In the genomic region with DNA sequence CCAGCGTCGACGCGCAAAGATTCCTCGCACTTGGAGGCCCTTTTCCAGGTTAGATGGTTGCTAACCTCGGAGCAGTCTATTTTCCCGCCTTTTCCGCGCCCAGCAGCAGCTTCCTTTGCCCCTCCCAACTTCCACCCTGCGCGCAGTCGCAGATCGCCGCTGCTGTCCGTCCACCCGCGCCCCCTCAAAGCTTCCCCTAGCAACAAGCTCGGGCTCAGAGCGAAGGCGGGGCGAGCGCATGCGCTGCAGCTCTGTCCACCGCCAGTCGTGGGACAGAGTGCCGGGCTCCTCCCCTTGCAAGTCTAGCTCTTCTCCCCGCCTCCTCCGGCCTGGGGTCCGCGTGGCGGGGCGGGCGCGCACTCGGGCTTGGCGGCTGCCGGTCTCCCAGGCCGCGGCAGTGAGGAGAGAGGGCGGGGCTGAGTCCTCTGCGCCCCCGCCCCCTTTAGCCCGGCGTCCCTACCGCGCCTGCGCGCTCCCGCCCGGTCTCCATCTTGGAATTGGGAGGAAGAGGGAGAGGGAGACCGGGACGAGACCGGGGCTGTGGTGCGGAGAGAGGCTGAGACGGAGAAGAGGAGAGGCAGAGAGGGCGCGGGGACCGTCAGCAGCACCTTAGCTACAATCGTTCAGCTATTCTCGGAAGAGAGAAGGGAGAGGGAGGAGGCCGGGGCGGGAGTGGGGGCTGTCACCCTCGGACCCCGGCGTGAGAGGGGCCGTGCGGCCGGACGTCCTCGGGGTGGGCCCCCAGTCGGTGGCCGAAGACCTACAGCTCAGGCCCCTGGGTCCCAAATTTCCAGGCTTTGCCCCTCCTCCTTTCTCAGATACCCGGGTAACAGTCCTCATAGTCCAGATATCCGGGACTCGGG, we compare ENCODE assay signal across 1 cellular context.
A peak's percentile ranks its signal among the peaks of the same experiment; 100 is the strongest.
TF ChIP-seq lines count a peak whose summit lies in the region.

A gene (plus strand): TSS at position 485 of the 863 bp plus-strand sequence. CDS start 3,905 bp downstream, outside the sequence.

TF ChIP-seq in K562, 482 proteins besides CTCF, POLR2A, EP300 and RAD21 (continued from another document):
- TF ChIP-seq, protein P1, sequence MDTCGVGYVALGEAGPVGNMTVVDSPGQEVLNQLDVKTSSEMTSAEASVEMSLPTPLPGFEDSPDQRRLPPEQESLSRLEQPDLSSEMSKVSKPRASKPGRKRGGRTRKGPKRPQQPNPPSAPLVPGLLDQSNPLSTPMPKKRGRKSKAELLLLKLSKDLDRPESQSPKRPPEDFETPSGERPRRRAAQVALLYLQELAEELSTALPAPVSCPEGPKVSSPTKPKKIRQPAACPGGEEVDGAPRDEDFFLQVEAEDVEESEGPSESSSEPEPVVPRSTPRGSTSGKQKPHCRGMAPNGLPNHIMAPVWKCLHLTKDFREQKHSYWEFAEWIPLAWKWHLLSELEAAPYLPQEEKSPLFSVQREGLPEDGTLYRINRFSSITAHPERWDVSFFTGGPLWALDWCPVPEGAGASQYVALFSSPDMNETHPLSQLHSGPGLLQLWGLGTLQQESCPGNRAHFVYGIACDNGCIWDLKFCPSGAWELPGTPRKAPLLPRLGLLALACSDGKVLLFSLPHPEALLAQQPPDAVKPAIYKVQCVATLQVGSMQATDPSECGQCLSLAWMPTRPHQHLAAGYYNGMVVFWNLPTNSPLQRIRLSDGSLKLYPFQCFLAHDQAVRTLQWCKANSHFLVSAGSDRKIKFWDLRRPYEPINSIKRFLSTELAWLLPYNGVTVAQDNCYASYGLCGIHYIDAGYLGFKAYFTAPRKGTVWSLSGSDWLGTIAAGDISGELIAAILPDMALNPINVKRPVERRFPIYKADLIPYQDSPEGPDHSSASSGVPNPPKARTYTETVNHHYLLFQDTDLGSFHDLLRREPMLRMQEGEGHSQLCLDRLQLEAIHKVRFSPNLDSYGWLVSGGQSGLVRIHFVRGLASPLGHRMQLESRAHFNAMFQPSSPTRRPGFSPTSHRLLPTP (IDR thresholded peaks at IDR 0.05; ENCODE audit: borderline replicate concordance, extremely low read depth, insufficient read length), result no peak
- no peak for TF ChIP-seq PHF21A (IDR thresholded peaks at IDR 0.05; ENCODE audit: borderline replicate concordance, low read depth)
- no peak for TF ChIP-seq MAFF (IDR thresholded peaks at IDR 0.05; ENCODE audit: low read length)
- TF ChIP-seq EP400 (IDR thresholded peaks at IDR 0.05), result peak; percentile 53
- TF ChIP-seq ETS2 (tag; IDR thresholded peaks at IDR 0.05; ENCODE audit: borderline replicate concordance, poor library complexity, severe bottlenecking), result no peak
- no peak for TF ChIP-seq SREBF1 (IDR thresholded peaks at IDR 0.05; ENCODE audit: borderline replicate concordance, low read depth, low read length)
- peak; percentile 93 for TF ChIP-seq RB1 (IDR thresholded peaks at IDR 0.05; ENCODE audit: low read depth)
- TF ChIP-seq PPARD (CRISPR knock-in tag; IDR thresholded peaks at IDR 0.05), result no peak
- TF ChIP-seq, protein P2, sequence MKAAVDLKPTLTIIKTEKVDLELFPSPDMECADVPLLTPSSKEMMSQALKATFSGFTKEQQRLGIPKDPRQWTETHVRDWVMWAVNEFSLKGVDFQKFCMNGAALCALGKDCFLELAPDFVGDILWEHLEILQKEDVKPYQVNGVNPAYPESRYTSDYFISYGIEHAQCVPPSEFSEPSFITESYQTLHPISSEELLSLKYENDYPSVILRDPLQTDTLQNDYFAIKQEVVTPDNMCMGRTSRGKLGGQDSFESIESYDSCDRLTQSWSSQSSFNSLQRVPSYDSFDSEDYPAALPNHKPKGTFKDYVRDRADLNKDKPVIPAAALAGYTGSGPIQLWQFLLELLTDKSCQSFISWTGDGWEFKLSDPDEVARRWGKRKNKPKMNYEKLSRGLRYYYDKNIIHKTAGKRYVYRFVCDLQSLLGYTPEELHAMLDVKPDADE (conservative IDR thresholded peaks at IDR 0.05; ENCODE audit: control insufficient read depth, low read depth, low read length), result no peak
- TF ChIP-seq TOE1 (IDR thresholded peaks at IDR 0.05; ENCODE audit: borderline replicate concordance), result peak; percentile 34; the same call in 1 of the 2 replicates
- no peak for TF ChIP-seq TOE1 (CRISPR knock-in tag; IDR thresholded peaks at IDR 0.05; ENCODE audit: borderline replicate concordance, low read depth)
- TF ChIP-seq, protein P3, sequence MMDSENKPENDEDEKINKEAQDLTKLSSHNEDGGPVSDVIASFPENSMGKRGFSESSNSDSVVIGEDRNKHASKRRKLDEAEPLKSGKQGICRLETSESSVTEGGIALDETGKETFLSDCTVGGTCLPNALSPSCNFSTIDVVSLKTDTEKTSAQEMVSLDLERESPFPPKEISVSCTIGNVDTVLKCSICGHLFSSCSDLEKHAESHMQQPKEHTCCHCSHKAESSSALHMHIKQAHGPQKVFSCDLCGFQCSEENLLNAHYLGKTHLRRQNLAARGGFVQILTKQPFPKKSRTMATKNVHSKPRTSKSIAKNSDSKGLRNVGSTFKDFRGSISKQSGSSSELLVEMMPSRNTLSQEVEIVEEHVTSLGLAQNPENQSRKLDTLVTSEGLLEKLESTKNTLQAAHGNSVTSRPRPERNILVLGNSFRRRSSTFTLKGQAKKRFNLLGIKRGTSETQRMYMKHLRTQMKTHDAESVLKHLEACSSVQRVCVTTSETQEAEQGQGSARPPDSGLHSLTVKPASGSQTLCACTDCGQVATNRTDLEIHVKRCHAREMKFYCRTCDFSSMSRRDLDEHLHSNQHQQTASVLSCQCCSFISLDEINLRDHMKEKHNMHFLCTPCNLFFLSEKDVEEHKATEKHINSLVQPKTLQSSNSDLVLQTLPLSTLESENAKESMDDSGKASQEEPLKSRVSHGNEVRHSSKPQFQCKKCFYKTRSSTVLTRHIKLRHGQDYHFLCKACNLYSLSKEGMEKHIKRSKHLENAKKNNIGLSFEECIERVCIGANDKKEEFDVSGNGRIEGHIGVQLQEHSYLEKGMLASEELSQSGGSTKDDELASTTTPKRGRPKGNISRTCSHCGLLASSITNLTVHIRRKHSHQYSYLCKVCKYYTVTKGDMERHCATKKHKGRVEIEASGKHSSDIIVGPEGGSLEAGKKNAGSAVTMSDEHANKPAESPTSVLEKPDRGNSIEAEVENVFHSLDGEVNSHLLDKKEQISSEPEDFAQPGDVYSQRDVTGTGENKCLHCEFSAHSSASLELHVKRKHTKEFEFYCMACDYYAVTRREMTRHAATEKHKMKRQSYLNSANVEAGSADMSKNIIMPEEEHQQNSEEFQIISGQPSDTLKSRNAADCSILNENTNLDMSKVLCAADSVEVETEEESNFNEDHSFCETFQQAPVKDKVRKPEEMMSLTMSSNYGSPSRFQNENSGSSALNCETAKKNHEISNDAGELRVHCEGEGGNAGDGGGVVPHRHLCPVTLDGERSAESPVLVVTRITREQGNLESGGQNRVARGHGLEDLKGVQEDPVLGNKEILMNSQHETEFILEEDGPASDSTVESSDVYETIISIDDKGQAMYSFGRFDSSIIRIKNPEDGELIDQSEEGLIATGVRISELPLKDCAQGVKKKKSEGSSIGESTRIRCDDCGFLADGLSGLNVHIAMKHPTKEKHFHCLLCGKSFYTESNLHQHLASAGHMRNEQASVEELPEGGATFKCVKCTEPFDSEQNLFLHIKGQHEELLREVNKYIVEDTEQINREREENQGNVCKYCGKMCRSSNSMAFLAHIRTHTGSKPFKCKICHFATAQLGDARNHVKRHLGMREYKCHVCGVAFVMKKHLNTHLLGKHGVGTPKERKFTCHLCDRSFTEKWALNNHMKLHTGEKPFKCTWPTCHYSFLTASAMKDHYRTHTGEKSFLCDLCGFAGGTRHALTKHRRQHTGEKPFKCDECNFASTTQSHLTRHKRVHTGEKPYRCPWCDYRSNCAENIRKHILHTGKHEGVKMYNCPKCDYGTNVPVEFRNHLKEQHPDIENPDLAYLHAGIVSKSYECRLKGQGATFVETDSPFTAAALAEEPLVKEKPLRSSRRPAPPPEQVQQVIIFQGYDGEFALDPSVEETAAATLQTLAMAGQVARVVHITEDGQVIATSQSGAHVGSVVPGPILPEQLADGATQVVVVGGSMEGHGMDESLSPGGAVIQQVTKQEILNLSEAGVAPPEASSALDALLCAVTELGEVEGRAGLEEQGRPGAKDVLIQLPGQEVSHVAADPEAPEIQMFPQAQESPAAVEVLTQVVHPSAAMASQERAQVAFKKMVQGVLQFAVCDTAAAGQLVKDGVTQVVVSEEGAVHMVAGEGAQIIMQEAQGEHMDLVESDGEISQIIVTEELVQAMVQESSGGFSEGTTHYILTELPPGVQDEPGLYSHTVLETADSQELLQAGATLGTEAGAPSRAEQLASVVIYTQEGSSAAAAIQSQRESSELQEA (IDR thresholded peaks at IDR 0.05; ENCODE audit: low read depth), result no peak
- TF ChIP-seq, protein P4, sequence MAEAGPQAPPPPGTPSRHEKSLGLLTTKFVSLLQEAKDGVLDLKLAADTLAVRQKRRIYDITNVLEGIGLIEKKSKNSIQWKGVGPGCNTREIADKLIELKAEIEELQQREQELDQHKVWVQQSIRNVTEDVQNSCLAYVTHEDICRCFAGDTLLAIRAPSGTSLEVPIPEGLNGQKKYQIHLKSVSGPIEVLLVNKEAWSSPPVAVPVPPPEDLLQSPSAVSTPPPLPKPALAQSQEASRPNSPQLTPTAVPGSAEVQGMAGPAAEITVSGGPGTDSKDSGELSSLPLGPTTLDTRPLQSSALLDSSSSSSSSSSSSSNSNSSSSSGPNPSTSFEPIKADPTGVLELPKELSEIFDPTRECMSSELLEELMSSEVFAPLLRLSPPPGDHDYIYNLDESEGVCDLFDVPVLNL (CRISPR knock-in tag; IDR thresholded peaks at IDR 0.05; ENCODE audit: low read depth), result peak; percentile 57; the same call in 1 of the 2 replicates
- TF ChIP-seq, protein P5, sequence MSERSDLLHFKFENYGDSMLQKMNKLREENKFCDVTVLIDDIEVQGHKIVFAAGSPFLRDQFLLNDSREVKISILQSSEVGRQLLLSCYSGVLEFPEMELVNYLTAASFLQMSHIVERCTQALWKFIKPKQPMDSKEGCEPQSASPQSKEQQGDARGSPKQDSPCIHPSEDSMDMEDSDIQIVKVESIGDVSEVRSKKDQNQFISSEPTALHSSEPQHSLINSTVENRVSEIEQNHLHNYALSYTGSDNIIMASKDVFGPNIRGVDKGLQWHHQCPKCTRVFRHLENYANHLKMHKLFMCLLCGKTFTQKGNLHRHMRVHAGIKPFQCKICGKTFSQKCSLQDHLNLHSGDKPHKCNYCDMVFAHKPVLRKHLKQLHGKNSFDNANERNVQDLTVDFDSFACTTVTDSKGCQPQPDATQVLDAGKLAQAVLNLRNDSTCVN (CRISPR knock-in tag; IDR thresholded peaks at IDR 0.05), result peak; percentile 85; the same call in 1 of the 2 replicates
- TF ChIP-seq, protein P6, sequence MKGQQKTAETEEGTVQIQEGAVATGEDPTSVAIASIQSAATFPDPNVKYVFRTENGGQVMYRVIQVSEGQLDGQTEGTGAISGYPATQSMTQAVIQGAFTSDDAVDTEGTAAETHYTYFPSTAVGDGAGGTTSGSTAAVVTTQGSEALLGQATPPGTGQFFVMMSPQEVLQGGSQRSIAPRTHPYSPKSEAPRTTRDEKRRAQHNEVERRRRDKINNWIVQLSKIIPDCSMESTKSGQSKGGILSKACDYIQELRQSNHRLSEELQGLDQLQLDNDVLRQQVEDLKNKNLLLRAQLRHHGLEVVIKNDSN (CRISPR knock-in tag; IDR thresholded peaks at IDR 0.05), result no peak; the same call in 1 of the 2 replicates
- TF ChIP-seq ZNF134 (CRISPR knock-in tag; conservative IDR thresholded peaks at IDR 0.05), result no peak
- TF ChIP-seq, protein P7, sequence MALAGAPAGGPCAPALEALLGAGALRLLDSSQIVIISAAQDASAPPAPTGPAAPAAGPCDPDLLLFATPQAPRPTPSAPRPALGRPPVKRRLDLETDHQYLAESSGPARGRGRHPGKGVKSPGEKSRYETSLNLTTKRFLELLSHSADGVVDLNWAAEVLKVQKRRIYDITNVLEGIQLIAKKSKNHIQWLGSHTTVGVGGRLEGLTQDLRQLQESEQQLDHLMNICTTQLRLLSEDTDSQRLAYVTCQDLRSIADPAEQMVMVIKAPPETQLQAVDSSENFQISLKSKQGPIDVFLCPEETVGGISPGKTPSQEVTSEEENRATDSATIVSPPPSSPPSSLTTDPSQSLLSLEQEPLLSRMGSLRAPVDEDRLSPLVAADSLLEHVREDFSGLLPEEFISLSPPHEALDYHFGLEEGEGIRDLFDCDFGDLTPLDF (CRISPR knock-in tag; IDR thresholded peaks at IDR 0.05), result peak; percentile 91
- no peak for TF ChIP-seq ZNF717 (CRISPR knock-in tag; IDR thresholded peaks at IDR 0.05)
- no peak for TF ChIP-seq ZFP36 (IDR thresholded peaks at IDR 0.05; ENCODE audit: low read depth, low read length, partially characterized antibody)
- no peak for TF ChIP-seq LEF1 (IDR thresholded peaks at IDR 0.05)
- peak; percentile 54 for TF ChIP-seq TAF1 (IDR thresholded peaks at IDR 0.05; ENCODE audit: control insufficient read depth, extremely low read depth, insufficient read depth, low read length, severe bottlenecking)
- TF ChIP-seq FOXA3 (CRISPR knock-in tag; conservative IDR thresholded peaks at IDR 0.05 in 1 of 2, IDR thresholded peaks at IDR 0.05 in 1 of 2), result no peak
- TF ChIP-seq FOXP1 (CRISPR knock-in tag; IDR thresholded peaks at IDR 0.05), result no peak
- TF ChIP-seq CCNT2 (IDR thresholded peaks at IDR 0.05; ENCODE audit: borderline replicate concordance, extremely low read depth, insufficient read length, low read depth, low read length), result peak; percentile 81
- peak; percentile 41; the same call in 1 of the 2 replicates for TF ChIP-seq KLF13 (tag; IDR thresholded peaks at IDR 0.05; ENCODE audit: borderline replicate concordance, low read depth)
- TF ChIP-seq CREB1 (IDR thresholded peaks at IDR 0.05), result no peak
- 0 out of 2 replicates have a peak, but pooled peaks have one; percentile 43 for TF ChIP-seq CREB1 (CRISPR knock-in tag; IDR thresholded peaks at IDR 0.05)
- no peak for TF ChIP-seq HDAC3 (IDR thresholded peaks at IDR 0.05; ENCODE audit: borderline replicate concordance, partially characterized antibody)
- TF ChIP-seq DNMT1 (IDR thresholded peaks at IDR 0.05), result no peak
- no peak for TF ChIP-seq PYGO2 (tag; IDR thresholded peaks at IDR 0.05)
- no peak for TF ChIP-seq TEAD2 (tag; IDR thresholded peaks at IDR 0.05)
- no peak for TF ChIP-seq NCOR1 (IDR thresholded peaks at IDR 0.05)
